Comparison of ENCODE assay signal across 24 cellular contexts in genomic region chr1:37147397-37147831, GRCh38.
DNase-seq lines count a peak whose midpoint lies in the region; ATAC-seq and TF ChIP-seq lines count a peak whose summit lies in the region.
"Had no signal": no experiment of that assay in that cellular context is flagged by ENCODE, and none has a peak within 500 bp of the region (broad histone marks: within the 10 kb centered on the region; RNA-seq: fewer than 3 reads in every experiment).

No MANE protein-coding gene starts in this region.

- no peaks in the 10 kb centered on the region for H3K36me3 Mint-ChIP-seq in activated T-helper 17 cell treated with anti-CD3 and anti-CD28 coated beads, Interleukin-2, amount 50 U/mL, for 72 hours (ENCODE audit: low read depth)
- no peaks in the 10 kb centered on the region for H3K36me3 Mint-ChIP-seq in natural killer cell treated with Interleukin-12 subunit alpha and Interleukin-12 subunit beta and Interleukin-15 and Interleukin-18, amount 100 ng/mL, for 72 hours
- H3K36me3 Mint-ChIP-seq: CD4-positive, CD25-positive, alpha-beta regulatory T cell had no signal

- H3K4me3 ChIP-seq in esophagus muscularis mucosa = no peak overlapping the region
- H3K4me3 ChIP-seq: GM12878, GM23338 had no signal

- no peak for ATAC-seq in activated T-helper 17 cell treated with anti-CD3 and anti-CD28 coated beads, Interleukin-2, amount 50 U/mL, for 72 hours (replicated peaks)
- ATAC-seq in natural killer cell treated with Interleukin-12 subunit alpha and Interleukin-12 subunit beta and Interleukin-15 and Interleukin-18, amount 100 ng/mL, for 72 hours = no peak
- ATAC-seq: GM12878, GM23338, HCT116 had no signal

- DNase-seq in NCI-H345 (lab: John Stamatoyannopoulos, UW) (peak; percentile 49), NCI-H345 treated with DMSO at 0.1 percent for 48 hours (lab: John Stamatoyannopoulos, UW; ENCODE audit: unreplicated experiment) (no peak), NCI-H2171 (lab: John Stamatoyannopoulos, UW) (peak; percentile 31), esophagus muscularis mucosa (ENCODE audit: extremely low spot score) (peak; percentile 82), posterior cingulate gyrus (peak in 8 of 10 donors; percentile 20 to 92 (median 41)), DMS53 treated with DMSO at 0.1 percent for 48 hours (lab: John Stamatoyannopoulos, UW; ENCODE audit: unreplicated experiment) (no peak)
- no peak for DNase-seq in natural killer cell treated with Interleukin-12 subunit alpha and Interleukin-12 subunit beta and Interleukin-15 and Interleukin-18, amount 100 ng/mL, for 72 hours (ENCODE audit: low spot score)
- DNase-seq: BE2C; CD4-positive, CD25-positive, alpha-beta regulatory T cell; COR-L47; EL; Kasumi-1; MM.1S; NCI-H1092; NCI-H1436 treated with DMSO at 0.1 percent for 48 hours; NCI-H2081 treated with DMSO at 0.1 percent for 48 hours; NCI-H82; OCI-M1; RPMI8226; SHP77 treated with DMSO at 0.1 percent for 48 hours had no signal

- no peak overlapping the region for H3K27ac ChIP-seq in esophagus muscularis mucosa (replicated peaks in 1 of 4)

- no peak for TF ChIP-seq CTCF in esophagus muscularis mucosa (IDR thresholded peaks at IDR 0.05)

- H3K4me1 Mint-ChIP-seq in activated T-helper 17 cell treated with anti-CD3 and anti-CD28 coated beads, Interleukin-2, amount 50 U/mL, for 72 hours = no peaks in the 10 kb centered on the region
- no peaks in the 10 kb centered on the region for H3K4me1 Mint-ChIP-seq in natural killer cell treated with Interleukin-12 subunit alpha and Interleukin-12 subunit beta and Interleukin-15 and Interleukin-18, amount 100 ng/mL, for 72 hours (ENCODE audit: low read depth in 2 of 2)
- H3K4me1 Mint-ChIP-seq: CD4-positive, CD25-positive, alpha-beta regulatory T cell; GM23338 had no signal

- TF ChIP-seq EP300 in esophagus muscularis mucosa (IDR thresholded peaks at IDR 0.05) = no peak

- peaks cover 27% of the 10 kb centered on the region for H3K27me3 Mint-ChIP-seq in activated T-helper 17 cell treated with anti-CD3 and anti-CD28 coated beads, Interleukin-2, amount 50 U/mL, for 72 hours
- peaks cover 18 to 30% of the 10 kb centered on the region in 2 donors for H3K27me3 Mint-ChIP-seq in natural killer cell treated with Interleukin-12 subunit alpha and Interleukin-12 subunit beta and Interleukin-15 and Interleukin-18, amount 100 ng/mL, for 72 hours

- no peaks in the 10 kb centered on the region for H3K4me1 ChIP-seq in esophagus muscularis mucosa

- H3K27me3 ChIP-seq in esophagus muscularis mucosa = peaks cover 0 to 39% (median 0%) of the 10 kb centered on the region in 4 donors
- H3K27me3 ChIP-seq: BE2C had no signal

- no peak overlapping the region for H3K27ac Mint-ChIP-seq in activated T-helper 17 cell treated with anti-CD3 and anti-CD28 coated beads, Interleukin-2, amount 50 U/mL, for 72 hours
- H3K27ac Mint-ChIP-seq in natural killer cell treated with Interleukin-12 subunit alpha and Interleukin-12 subunit beta and Interleukin-15 and Interleukin-18, amount 100 ng/mL, for 72 hours = no peak overlapping the region
- H3K27ac Mint-ChIP-seq: CD4-positive, CD25-positive, alpha-beta regulatory T cell; GM23338 had no signal

- H3K9me3 ChIP-seq in esophagus muscularis mucosa = no peaks in the 10 kb centered on the region
- H3K9me3 ChIP-seq: BE2C had no signal

- H3K9me3 Mint-ChIP-seq in activated T-helper 17 cell treated with anti-CD3 and anti-CD28 coated beads, Interleukin-2, amount 50 U/mL, for 72 hours = peaks cover 3% of the 10 kb centered on the region
- no peaks in the 10 kb centered on the region for H3K9me3 Mint-ChIP-seq in natural killer cell treated with Interleukin-12 subunit alpha and Interleukin-12 subunit beta and Interleukin-15 and Interleukin-18, amount 100 ng/mL, for 72 hours
- H3K9me3 Mint-ChIP-seq: GM23338 had no signal

- no peak overlapping the region for H3K4me3 Mint-ChIP-seq in activated T-helper 17 cell treated with anti-CD3 and anti-CD28 coated beads, Interleukin-2, amount 50 U/mL, for 72 hours
- no peak overlapping the region for H3K4me3 Mint-ChIP-seq in natural killer cell treated with Interleukin-12 subunit alpha and Interleukin-12 subunit beta and Interleukin-15 and Interleukin-18, amount 100 ng/mL, for 72 hours
- H3K4me3 Mint-ChIP-seq: CD4-positive, CD25-positive, alpha-beta regulatory T cell; GM23338 had no signal

- no peaks in the 10 kb centered on the region for H3K36me3 ChIP-seq in esophagus muscularis mucosa
- H3K36me3 ChIP-seq: BE2C had no signal

- TF ChIP-seq POLR2A in esophagus muscularis mucosa (IDR thresholded peaks at IDR 0.05; ENCODE audit: low read depth) = no peak

- intact Hi-C loops in esophagus muscularis mucosa (cut with DNase I) = no loop called here
- intact Hi-C loops in posterior cingulate gyrus (cut with DNase I) = no loop called here

- 76% methylated on average over 2 of the region's 2 CpGs for WGBS in esophagus muscularis mucosa

Comparison
In these comparisons a context has a peak if more than half of its experiments do, and no peak if none do; other contexts are left out.
1. DNase-seq: peak in NCI-H345 (single experiment), NCI-H2171 (single experiment), esophagus muscularis mucosa (single experiment) and posterior cingulate gyrus (8 of 10); none in NCI-H345 treated with DMSO at 0.1 percent for 48 hours (single experiment), DMS53 treated with DMSO at 0.1 percent for 48 hours (single experiment) and natural killer cell treated with Interleukin-12 subunit alpha and Interleukin-12 subunit beta and Interleukin-15 and Interleukin-18, amount 100 ng/mL, for 72 hours (single experiment).